In the genomic region with DNA sequence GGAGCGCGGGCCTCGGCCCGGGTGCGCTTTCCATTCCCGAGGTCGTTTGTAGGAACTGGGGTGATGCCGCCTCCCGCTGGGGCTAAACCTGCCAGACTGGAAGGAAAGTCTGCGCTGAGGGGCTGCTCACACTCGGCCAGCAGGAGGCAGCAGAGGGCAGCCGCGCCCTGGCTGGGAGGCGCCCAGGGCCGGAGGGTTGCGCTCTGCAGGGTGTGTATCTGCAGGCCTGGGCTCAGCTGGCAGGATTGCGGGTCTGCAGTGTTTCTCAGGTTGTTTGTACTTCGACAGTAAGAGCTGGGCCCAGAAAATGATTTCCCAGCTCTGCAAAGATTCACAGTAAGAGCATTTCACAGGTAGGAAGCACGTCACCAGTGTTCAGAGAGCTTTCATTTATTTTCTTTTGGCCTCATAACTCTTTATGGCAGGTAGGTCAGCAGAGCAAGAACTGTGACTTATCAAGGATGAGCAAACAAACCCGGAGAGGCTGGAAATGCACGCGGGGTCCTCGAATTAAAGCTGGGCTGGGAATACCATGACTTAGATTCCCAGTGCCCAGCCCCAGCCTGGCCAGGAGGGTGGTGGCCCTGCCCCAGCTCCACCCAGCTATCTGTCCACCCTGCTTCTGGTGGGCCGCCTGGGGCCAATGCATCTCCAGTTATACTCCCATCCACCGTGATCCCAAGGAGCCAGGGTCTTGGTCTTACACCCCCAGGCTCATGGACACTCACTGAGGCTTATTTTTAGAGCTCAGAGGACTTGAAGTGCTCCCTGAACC, we compare ENCODE assay signal across 8 cellular contexts. TPM values are rescaled to one million over a fixed set of nuclear protein-coding genes. Genes with fewer than 3 reads are reported as not detected.
A peak's percentile ranks its signal among the peaks of the same experiment; 100 is the strongest.
DNase-seq lines count a peak whose midpoint lies in the region; ATAC-seq and TF ChIP-seq lines count a peak whose summit lies in the region.

No MANE protein-coding gene starts in this region.

- peaks cover 0 to 6% of the 10 kb centered on the region in 2 donors for H3K4me1 ChIP-seq in left lung

- peak; percentile 97 for ATAC-seq in GM21786 (IDR thresholded peaks at IDR 0.05; ENCODE audit: unreplicated experiment)
- peak; percentile 100 for ATAC-seq in left lung

- H3K9me3 ChIP-seq in left lung, result no peaks in the 10 kb centered on the region

- no peak overlapping the region for H3K4me3 ChIP-seq in left lung

- peaks cover 0 to 18% of the 10 kb centered on the region in 2 donors for H3K27me3 ChIP-seq in left lung

- peak; percentile 93 to 94 for TF ChIP-seq CTCF in left lung (IDR thresholded peaks at IDR 0.05)

- no peaks in the 10 kb centered on the region for H3K36me3 ChIP-seq in left lung

- peak; percentile 57 for DNase-seq in EL
- DNase-seq in Kasumi-1 (lab: John Stamatoyannopoulos, UW), result peak; percentile 74 to 90
- DNase-seq in activated CD4-positive, CD25-positive, alpha-beta regulatory T cell treated with anti-CD3 and anti-CD28 coated beads, Interleukin-2, amount 50 U/mL, for 72 hours, result peak; percentile 83
- peak in 39 of 61 donors; percentile 3 to 60 (median 26) for DNase-seq in caudate nucleus (lab: John Stamatoyannopoulos, UW)
- peak; percentile 73 to 95 for DNase-seq in left lung
- peak; percentile 69 to 79 (median 71) for DNase-seq in stimulated activated CD4-positive, alpha-beta T cell treated with anti-CD3 and anti-CD28 coated beads, TNF-alpha, amount 100 ng/mL, for 4 hours (ENCODE audit: low read depth in 3 of 3)
- no peak for DNase-seq in cortex of kidney (lab: John Stamatoyannopoulos, UW)

- H3K27ac ChIP-seq in caudate nucleus (ENCODE audit: low read depth, low read length) (no peak overlapping the region), left lung (no peak overlapping the region)

- intact Hi-C loops in left lung (cut with DNase I), result loop anchor here (5.0 to 10.0 kb wide), 3 partner anchors 137 to 259 kb away; no protein-coding TSS in a partner anchor

RNA-seq across cellular contexts. Expression of gene PPP2R2D, which starts 15.2 kb away (rescaled TPM):
- 10 to 100 TPM; 22.7 to 24.3 TPM for total RNA-seq in left lung
